Comparison of ENCODE assay signal across 1 cellular context in the genomic region with DNA sequence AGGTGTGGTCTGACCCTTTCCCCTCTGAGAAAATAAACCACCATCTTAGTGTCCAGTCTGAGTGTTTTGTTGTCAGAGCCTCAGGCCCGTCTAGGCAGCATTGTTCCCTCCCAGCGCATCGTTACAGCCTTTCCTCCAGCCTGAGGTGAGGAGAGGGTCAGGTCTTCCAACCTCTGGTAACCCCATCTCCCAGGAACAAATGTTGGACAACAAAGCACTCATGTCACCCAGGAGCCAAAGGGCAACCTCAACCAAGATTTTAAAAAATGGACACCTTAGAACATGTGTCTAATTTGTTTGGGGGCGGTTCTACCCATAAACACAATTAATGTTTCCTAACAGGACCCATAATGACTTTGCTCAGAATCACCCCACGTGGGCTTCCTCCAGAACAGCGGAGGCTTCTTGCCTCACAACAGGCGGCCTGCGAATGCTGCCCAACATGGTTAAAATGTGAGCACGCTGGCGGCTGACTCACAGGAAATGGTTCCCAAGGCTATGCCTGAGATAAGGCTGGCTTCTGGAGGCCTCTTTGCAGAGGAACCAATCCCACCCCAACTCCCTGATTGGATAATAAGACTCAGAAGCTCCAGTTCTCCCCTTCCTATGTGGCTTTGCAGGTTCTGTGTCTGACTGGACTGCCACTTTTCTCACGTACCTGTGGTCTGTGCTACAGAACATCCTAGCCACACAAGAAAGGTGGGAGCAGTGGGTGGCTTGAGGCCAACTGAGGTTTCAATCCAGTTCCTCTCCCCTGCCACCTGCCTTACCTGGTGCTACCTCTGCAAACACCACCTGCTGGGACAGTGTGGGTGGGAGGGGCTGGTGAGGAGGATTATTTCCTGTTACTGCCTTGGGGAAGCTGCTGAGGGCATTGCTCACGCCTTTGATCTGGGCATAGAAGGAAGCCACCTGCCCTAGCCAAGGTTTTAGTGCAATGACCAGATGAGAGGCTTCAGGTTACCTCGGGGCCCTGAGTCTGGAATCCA.
TF ChIP-seq lines count a peak whose summit lies in the region.

No MANE protein-coding gene starts in this region.

TF ChIP-seq in K562, 482 proteins besides CTCF, POLR2A, EP300 and RAD21 (continued from another document and continues in another):
- peak; percentile 83 for TF ChIP-seq GABPA (tag; conservative IDR thresholded peaks at IDR 0.05; ENCODE audit: low read depth)
- no peak for TF ChIP-seq ZNF586 (CRISPR knock-in tag; conservative IDR thresholded peaks at IDR 0.05)
- TF ChIP-seq, protein P1, sequence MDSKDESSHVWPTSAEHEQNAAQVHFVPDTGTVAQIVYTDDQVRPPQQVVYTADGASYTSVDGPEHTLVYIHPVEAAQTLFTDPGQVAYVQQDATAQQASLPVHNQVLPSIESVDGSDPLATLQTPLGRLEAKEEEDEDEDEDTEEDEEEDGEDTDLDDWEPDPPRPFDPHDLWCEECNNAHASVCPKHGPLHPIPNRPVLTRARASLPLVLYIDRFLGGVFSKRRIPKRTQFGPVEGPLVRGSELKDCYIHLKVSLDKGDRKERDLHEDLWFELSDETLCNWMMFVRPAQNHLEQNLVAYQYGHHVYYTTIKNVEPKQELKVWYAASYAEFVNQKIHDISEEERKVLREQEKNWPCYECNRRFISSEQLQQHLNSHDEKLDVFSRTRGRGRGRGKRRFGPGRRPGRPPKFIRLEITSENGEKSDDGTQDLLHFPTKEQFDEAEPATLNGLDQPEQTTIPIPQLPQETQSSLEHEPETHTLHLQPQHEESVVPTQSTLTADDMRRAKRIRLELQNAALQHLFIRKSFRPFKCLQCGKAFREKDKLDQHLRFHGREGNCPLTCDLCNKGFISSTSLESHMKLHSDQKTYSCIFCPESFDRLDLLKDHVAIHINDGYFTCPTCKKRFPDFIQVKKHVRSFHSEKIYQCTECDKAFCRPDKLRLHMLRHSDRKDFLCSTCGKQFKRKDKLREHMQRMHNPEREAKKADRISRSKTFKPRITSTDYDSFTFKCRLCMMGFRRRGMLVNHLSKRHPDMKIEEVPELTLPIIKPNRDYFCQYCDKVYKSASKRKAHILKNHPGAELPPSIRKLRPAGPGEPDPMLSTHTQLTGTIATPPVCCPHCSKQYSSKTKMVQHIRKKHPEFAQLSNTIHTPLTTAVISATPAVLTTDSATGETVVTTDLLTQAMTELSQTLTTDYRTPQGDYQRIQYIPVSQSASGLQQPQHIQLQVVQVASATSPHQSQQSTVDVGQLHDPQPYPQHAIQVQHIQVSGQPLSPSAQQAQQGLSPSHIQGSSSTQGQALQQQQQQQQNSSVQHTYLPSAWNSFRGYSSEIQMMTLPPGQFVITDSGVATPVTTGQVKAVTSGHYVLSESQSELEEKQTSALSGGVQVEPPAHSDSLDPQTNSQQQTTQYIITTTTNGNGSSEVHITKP (IDR thresholded peaks at IDR 0.05; ENCODE audit: partially characterized antibody), result no peak
- no peak for TF ChIP-seq ZNF778 (CRISPR knock-in tag; IDR thresholded peaks at IDR 0.05)
- TF ChIP-seq ZNF224 (CRISPR knock-in tag; IDR thresholded peaks at IDR 0.05), result no peak
- TF ChIP-seq CEBPG (CRISPR knock-in tag; IDR thresholded peaks at IDR 0.05), result peak; percentile 72
- TF ChIP-seq CEBPG (tag; conservative IDR thresholded peaks at IDR 0.05 in 1 of 2, IDR thresholded peaks at IDR 0.05 in 1 of 2), result peak; percentile 82 to 83
- no peak for TF ChIP-seq STAT5B (CRISPR knock-in tag; IDR thresholded peaks at IDR 0.05)
- no peak for TF ChIP-seq MCM2 (IDR thresholded peaks at IDR 0.05; ENCODE audit: low read depth)
- peak; percentile 98 for TF ChIP-seq FOSL1 (tag; conservative IDR thresholded peaks at IDR 0.05)
- TF ChIP-seq HCFC1 (IDR thresholded peaks at IDR 0.05; ENCODE audit: low read depth, low read length), result peak; percentile 24; the same call in 1 of the 2 replicates
- TF ChIP-seq ZSCAN32 (CRISPR knock-in tag; IDR thresholded peaks at IDR 0.05), result no peak; the same call in 1 of the 2 replicates
- no peak for TF ChIP-seq FOXM1 (IDR thresholded peaks at IDR 0.05; ENCODE audit: low read depth)
- TF ChIP-seq FOXM1 (CRISPR knock-in tag; IDR thresholded peaks at IDR 0.05; ENCODE audit: low read depth), result no peak
- TF ChIP-seq RB1 (IDR thresholded peaks at IDR 0.05; ENCODE audit: low read depth), result no peak
- TF ChIP-seq SRF (CRISPR knock-in tag; IDR thresholded peaks at IDR 0.05), result peak; percentile 31 to 96; a peak in 2 of 4 replicates
- no peak for TF ChIP-seq BMI1 (IDR thresholded peaks at IDR 0.05; ENCODE audit: low read length)
- TF ChIP-seq, protein P2, sequence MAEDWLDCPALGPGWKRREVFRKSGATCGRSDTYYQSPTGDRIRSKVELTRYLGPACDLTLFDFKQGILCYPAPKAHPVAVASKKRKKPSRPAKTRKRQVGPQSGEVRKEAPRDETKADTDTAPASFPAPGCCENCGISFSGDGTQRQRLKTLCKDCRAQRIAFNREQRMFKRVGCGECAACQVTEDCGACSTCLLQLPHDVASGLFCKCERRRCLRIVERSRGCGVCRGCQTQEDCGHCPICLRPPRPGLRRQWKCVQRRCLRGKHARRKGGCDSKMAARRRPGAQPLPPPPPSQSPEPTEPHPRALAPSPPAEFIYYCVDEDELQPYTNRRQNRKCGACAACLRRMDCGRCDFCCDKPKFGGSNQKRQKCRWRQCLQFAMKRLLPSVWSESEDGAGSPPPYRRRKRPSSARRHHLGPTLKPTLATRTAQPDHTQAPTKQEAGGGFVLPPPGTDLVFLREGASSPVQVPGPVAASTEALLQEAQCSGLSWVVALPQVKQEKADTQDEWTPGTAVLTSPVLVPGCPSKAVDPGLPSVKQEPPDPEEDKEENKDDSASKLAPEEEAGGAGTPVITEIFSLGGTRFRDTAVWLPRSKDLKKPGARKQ (CRISPR knock-in tag; IDR thresholded peaks at IDR 0.05), result no peak
- TF ChIP-seq, protein P3, sequence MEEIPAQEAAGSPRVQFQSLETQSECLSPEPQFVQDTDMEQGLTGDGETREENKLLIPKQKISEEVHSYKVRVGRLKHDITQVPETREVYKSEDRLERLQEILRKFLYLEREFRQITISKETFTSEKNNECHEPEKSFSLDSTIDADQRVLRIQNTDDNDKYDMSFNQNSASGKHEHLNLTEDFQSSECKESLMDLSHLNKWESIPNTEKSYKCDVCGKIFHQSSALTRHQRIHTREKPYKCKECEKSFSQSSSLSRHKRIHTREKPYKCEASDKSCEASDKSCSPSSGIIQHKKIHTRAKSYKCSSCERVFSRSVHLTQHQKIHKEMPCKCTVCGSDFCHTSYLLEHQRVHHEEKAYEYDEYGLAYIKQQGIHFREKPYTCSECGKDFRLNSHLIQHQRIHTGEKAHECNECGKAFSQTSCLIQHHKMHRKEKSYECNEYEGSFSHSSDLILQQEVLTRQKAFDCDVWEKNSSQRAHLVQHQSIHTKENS (CRISPR knock-in tag; IDR thresholded peaks at IDR 0.05), result no peak
- no peak for TF ChIP-seq IRF2 (CRISPR knock-in tag; IDR thresholded peaks at IDR 0.05)
- no peak for TF ChIP-seq FOXA1 (IDR thresholded peaks at IDR 0.05; ENCODE audit: borderline replicate concordance)
- TF ChIP-seq CBX3 (IDR thresholded peaks at IDR 0.05; ENCODE audit: borderline replicate concordance in 1 of 2, low read length in 2 of 2), result peak in 1 of 2 experiments; percentile 78; a peak in 1 of 3 replicates
- TF ChIP-seq SAFB (IDR thresholded peaks at IDR 0.05; ENCODE audit: borderline replicate concordance, low read depth, low read length), result no peak
- no peak for TF ChIP-seq ZNF354B (CRISPR knock-in tag; IDR thresholded peaks at IDR 0.05)
- TF ChIP-seq, protein P4, sequence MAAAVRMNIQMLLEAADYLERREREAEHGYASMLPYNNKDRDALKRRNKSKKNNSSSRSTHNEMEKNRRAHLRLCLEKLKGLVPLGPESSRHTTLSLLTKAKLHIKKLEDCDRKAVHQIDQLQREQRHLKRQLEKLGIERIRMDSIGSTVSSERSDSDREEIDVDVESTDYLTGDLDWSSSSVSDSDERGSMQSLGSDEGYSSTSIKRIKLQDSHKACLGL (CRISPR knock-in tag; IDR thresholded peaks at IDR 0.05; ENCODE audit: borderline replicate concordance, poor library complexity, severe bottlenecking), result no peak
- no peak for TF ChIP-seq RFX5 (IDR thresholded peaks at IDR 0.05; ENCODE audit: low read depth, low read length)
- TF ChIP-seq, protein P5, sequence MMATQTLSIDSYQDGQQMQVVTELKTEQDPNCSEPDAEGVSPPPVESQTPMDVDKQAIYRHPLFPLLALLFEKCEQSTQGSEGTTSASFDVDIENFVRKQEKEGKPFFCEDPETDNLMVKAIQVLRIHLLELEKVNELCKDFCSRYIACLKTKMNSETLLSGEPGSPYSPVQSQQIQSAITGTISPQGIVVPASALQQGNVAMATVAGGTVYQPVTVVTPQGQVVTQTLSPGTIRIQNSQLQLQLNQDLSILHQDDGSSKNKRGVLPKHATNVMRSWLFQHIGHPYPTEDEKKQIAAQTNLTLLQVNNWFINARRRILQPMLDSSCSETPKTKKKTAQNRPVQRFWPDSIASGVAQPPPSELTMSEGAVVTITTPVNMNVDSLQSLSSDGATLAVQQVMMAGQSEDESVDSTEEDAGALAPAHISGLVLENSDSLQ (IDR thresholded peaks at IDR 0.05), result no peak
- TF ChIP-seq TBP (optimal IDR thresholded peaks at IDR 0.05; ENCODE audit: low read depth, low read length), result peak; percentile 53
- TF ChIP-seq RBBP5 (IDR thresholded peaks at IDR 0.05; ENCODE audit: borderline replicate concordance, insufficient read depth, low read length, poor library complexity, severe bottlenecking), result no peak
- TF ChIP-seq, protein P6, sequence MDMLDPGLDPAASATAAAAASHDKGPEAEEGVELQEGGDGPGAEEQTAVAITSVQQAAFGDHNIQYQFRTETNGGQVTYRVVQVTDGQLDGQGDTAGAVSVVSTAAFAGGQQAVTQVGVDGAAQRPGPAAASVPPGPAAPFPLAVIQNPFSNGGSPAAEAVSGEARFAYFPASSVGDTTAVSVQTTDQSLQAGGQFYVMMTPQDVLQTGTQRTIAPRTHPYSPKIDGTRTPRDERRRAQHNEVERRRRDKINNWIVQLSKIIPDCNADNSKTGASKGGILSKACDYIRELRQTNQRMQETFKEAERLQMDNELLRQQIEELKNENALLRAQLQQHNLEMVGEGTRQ (CRISPR knock-in tag; IDR thresholded peaks at IDR 0.05), result peak; percentile 73
- TF ChIP-seq, protein P7, sequence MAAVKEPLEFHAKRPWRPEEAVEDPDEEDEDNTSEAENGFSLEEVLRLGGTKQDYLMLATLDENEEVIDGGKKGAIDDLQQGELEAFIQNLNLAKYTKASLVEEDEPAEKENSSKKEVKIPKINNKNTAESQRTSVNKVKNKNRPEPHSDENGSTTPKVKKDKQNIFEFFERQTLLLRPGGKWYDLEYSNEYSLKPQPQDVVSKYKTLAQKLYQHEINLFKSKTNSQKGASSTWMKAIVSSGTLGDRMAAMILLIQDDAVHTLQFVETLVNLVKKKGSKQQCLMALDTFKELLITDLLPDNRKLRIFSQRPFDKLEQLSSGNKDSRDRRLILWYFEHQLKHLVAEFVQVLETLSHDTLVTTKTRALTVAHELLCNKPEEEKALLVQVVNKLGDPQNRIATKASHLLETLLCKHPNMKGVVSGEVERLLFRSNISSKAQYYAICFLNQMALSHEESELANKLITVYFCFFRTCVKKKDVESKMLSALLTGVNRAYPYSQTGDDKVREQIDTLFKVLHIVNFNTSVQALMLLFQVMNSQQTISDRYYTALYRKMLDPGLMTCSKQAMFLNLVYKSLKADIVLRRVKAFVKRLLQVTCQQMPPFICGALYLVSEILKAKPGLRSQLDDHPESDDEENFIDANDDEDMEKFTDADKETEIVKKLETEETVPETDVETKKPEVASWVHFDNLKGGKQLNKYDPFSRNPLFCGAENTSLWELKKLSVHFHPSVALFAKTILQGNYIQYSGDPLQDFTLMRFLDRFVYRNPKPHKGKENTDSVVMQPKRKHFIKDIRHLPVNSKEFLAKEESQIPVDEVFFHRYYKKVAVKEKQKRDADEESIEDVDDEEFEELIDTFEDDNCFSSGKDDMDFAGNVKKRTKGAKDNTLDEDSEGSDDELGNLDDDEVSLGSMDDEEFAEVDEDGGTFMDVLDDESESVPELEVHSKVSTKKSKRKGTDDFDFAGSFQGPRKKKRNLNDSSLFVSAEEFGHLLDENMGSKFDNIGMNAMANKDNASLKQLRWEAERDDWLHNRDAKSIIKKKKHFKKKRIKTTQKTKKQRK (IDR thresholded peaks at IDR 0.05; ENCODE audit: borderline replicate concordance, low read depth, low read length), result no peak
- TF ChIP-seq, protein P8, sequence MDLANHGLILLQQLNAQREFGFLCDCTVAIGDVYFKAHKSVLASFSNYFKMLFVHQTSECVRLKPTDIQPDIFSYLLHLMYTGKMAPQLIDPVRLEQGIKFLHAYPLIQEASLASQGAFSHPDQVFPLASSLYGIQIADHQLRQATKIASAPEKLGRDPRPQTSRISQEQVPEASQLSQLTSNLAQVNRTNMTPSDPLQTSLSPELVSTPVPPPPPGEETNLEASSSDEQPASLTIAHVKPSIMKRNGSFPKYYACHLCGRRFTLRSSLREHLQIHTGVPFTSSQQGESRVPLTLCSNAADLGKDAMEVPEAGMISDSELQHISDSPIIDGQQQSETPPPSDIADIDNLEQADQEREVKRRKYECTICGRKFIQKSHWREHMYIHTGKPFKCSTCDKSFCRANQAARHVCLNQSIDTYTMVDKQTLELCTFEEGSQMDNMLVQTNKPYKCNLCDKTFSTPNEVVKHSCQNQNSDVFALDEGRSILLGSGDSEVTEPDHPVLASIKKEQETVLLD (IDR thresholded peaks at IDR 0.05), result no peak
- TF ChIP-seq, protein P9, sequence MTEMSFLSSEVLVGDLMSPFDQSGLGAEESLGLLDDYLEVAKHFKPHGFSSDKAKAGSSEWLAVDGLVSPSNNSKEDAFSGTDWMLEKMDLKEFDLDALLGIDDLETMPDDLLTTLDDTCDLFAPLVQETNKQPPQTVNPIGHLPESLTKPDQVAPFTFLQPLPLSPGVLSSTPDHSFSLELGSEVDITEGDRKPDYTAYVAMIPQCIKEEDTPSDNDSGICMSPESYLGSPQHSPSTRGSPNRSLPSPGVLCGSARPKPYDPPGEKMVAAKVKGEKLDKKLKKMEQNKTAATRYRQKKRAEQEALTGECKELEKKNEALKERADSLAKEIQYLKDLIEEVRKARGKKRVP (CRISPR knock-in tag; IDR thresholded peaks at IDR 0.05), result no peak; the same call in 1 of the 2 replicates
- TF ChIP-seq, protein P10, sequence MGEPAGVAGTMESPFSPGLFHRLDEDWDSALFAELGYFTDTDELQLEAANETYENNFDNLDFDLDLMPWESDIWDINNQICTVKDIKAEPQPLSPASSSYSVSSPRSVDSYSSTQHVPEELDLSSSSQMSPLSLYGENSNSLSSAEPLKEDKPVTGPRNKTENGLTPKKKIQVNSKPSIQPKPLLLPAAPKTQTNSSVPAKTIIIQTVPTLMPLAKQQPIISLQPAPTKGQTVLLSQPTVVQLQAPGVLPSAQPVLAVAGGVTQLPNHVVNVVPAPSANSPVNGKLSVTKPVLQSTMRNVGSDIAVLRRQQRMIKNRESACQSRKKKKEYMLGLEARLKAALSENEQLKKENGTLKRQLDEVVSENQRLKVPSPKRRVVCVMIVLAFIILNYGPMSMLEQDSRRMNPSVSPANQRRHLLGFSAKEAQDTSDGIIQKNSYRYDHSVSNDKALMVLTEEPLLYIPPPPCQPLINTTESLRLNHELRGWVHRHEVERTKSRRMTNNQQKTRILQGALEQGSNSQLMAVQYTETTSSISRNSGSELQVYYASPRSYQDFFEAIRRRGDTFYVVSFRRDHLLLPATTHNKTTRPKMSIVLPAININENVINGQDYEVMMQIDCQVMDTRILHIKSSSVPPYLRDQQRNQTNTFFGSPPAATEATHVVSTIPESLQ (CRISPR knock-in tag; IDR thresholded peaks at IDR 0.05), result 0 out of 2 replicates have a peak, but pooled peaks have one; percentile 27
- TF ChIP-seq SP2 (IDR thresholded peaks at IDR 0.05; ENCODE audit: extremely low read depth, low read depth, low read length, poor library complexity, severe bottlenecking), result no peak
- peak; percentile 77; the same call in 1 of the 2 replicates for TF ChIP-seq FOXP1 (CRISPR knock-in tag; IDR thresholded peaks at IDR 0.05)
